1 cellular context compared by ENCODE assay signal in the genomic region with DNA sequence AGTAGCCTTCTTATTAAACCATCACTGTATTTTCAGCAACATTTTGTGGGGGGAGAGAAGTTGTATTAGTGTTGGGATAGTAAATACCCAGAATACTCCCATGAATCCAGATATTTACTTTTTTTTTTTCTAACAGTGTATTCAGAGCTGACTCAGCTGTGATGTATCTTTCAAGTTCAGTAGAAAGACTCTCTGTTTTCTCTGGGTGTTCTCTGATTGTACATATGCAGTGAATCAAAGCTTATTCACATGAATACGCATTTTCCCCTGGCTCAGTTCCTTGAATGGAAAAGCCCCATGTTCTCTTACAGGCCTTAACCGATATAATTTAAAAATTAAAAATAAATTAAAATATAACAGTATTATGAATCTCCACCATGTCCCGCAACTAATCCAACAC.
TF ChIP-seq lines count a peak whose summit lies in the region.

No MANE protein-coding gene starts in this region.

TF ChIP-seq in GM23338, 12 proteins besides CTCF, POLR2A, EP300 and RAD21 (continued from another document):
- no peak for TF ChIP-seq NANOG (IDR thresholded peaks at IDR 0.05; ENCODE audit: borderline replicate concordance)
- no peak for TF ChIP-seq JUNB (IDR thresholded peaks at IDR 0.05; ENCODE audit: unreplicated experiment)
- no peak for TF ChIP-seq STAT1 (IDR thresholded peaks at IDR 0.05; ENCODE audit: unreplicated experiment)
- TF ChIP-seq CREB1 (CRISPR knock-in tag; IDR thresholded peaks at IDR 0.05; ENCODE audit: low read depth), result no peak
